Comparison of ENCODE assay signal across 14 cellular contexts in genomic region chr11:75383246-75383645, GRCh38. TPM values are rescaled to one million over a fixed set of nuclear protein-coding genes. Genes with fewer than 3 reads are reported as not detected.
DNase-seq lines count a peak whose midpoint lies in the region; ATAC-seq and TF ChIP-seq lines count a peak whose summit lies in the region.
"Had no signal": no experiment of that assay in that cellular context is flagged by ENCODE, and none has a peak within 500 bp of the region (broad histone marks: within the 10 kb centered on the region; RNA-seq: fewer than 3 reads in every experiment).

No MANE protein-coding gene starts in this region.

- H3K27ac ChIP-seq in body of pancreas, result no peak overlapping the region
- H3K27ac ChIP-seq: sigmoid colon, SK-N-MC had no signal

- H3K36me3 ChIP-seq in body of pancreas (replicated peaks in 1 of 2; ENCODE audit: insufficient read depth in 1 of 2, low read depth in 2 of 2), result no peaks in the 10 kb centered on the region
- H3K36me3 ChIP-seq: sigmoid colon had no signal

- H3K4me3 Mint-ChIP-seq in natural killer cell, result peak overlapping the region; percentile 64
- H3K4me3 Mint-ChIP-seq: HFFc6 had no signal

- intact Hi-C loops in natural killer cell (cut with micrococcal nuclease), result loop anchor here (5.0 kb wide), 1 partner anchor 41 kb away; no protein-coding TSS in a partner anchor
- intact Hi-C loops in body of pancreas (cut with DNase I), result loop anchor here (5.0 kb wide), 2 partner anchors 51 to 101 kb away; no protein-coding TSS in a partner anchor

- no peaks in the 10 kb centered on the region for H3K27me3 Mint-ChIP-seq in natural killer cell (ENCODE audit: low read depth in 2 of 2)

- ATAC-seq in natural killer cell, result peak; percentile 85 to 94 (median 91)
- ATAC-seq in body of pancreas, result no peak
- ATAC-seq in GM19397 (IDR thresholded peaks at IDR 0.05; ENCODE audit: unreplicated experiment), result no peak

- H3K27ac Mint-ChIP-seq in natural killer cell, result peak overlapping the region; percentile 92 to 95
- H3K27ac Mint-ChIP-seq: HFFc6 had no signal

- 67 to 92% methylated on average over 3 of the region's 3 CpGs for WGBS in body of pancreas, 2 donors

- H3K4me3 ChIP-seq in NB4 (ENCODE audit: low read depth, low read length), result no peak overlapping the region
- no peak overlapping the region for H3K4me3 ChIP-seq in body of pancreas
- H3K4me3 ChIP-seq: sigmoid colon, SK-N-MC had no signal

- H3K36me3 Mint-ChIP-seq in natural killer cell, result no peaks in the 10 kb centered on the region

- peaks cover 19 to 28% of the 10 kb centered on the region in 2 donors for H3K4me1 Mint-ChIP-seq in natural killer cell

- TF ChIP-seq POLR2A in NB4 (IDR thresholded peaks at IDR 0.05; ENCODE audit: extremely low read depth, insufficient read length), result no peak
- TF ChIP-seq POLR2A in body of pancreas (IDR thresholded peaks at IDR 0.05), result no peak

- TF ChIP-seq CTCF in NB4 (IDR thresholded peaks at IDR 0.05; ENCODE audit: low read depth, low read length) (no peak), natural killer cell (IDR thresholded peaks at IDR 0.05) (no peak), body of pancreas (IDR thresholded peaks at IDR 0.05) (no peak)

- H3K4me1 ChIP-seq in body of pancreas, result peaks cover 1% of the 10 kb centered on the region

- H3K9me3 Mint-ChIP-seq in natural killer cell, result no peaks in the 10 kb centered on the region
- H3K9me3 Mint-ChIP-seq: HFFc6 had no signal

- H3K9me3 ChIP-seq in body of pancreas, result no peaks in the 10 kb centered on the region
- H3K9me3 ChIP-seq: sigmoid colon had no signal

- DNase-seq in SHP77 (lab: John Stamatoyannopoulos, UW) (peak; percentile 27 to 51), SHP77 treated with DMSO at 0.1 percent for 48 hours (lab: John Stamatoyannopoulos, UW) (no peak), NB4 (ENCODE audit: low read depth) (peak; percentile 84), natural killer cell (peak; percentile 43), body of pancreas (no peak), ureter (ENCODE audit: low spot score) (no peak)
- DNase-seq in activated effector memory CD4-positive, alpha-beta T cell treated with Interleukin-2 at 50 U/mL for 16 hours, result peak; percentile 25
- DNase-seq: cortex of kidney, HFFc6, midbrain, NCI-H2107, sigmoid colon had no signal

- H3K27me3 ChIP-seq in body of pancreas, result no peaks in the 10 kb centered on the region
- H3K27me3 ChIP-seq: sigmoid colon had no signal

RNA-seq across cellular contexts. Expression of gene RPS3, which starts 16.1 kb away (rescaled TPM):
- total RNA-seq in natural killer cell (1,000 to 10,000 TPM; 2,027 to 2,376 (median 2,290) TPM), body of pancreas (1,000 to 10,000 TPM in 1 of 2 donors, 100 to 1,000 TPM in 1; 921 to 1,114 TPM), ureter (3,031 TPM)

RNA-seq across cellular contexts. Expression of gene ARRB1, which starts 31.8 kb away (rescaled TPM):
- total RNA-seq in natural killer cell (100 to 1,000 TPM; 128 to 200 (median 174) TPM), body of pancreas (10 to 100 TPM; 41.0 to 54.1 TPM), ureter (53.4 TPM)

RNA-seq across cellular contexts. Expression of gene KLHL35, which starts 49.8 kb away (rescaled TPM):
- total RNA-seq in natural killer cell, result under 1 TPM; 0.40 to 0.93 (median 0.54) TPM
- total RNA-seq in body of pancreas, result 1 to 10 TPM; 4.4 to 4.6 TPM
- 1.5 TPM for total RNA-seq in ureter
- total RNA-seq: HFFc6 had no signal

Comparison
In these comparisons a context has a peak if more than half of its experiments do, and no peak if none do; other contexts are left out.
1. DNase-seq: peak in SHP77 (2 of 2), NB4 (single experiment), activated effector memory CD4-positive, alpha-beta T cell treated with Interleukin-2 at 50 U/mL for 16 hours (single experiment) and natural killer cell (single experiment); none in SHP77 treated with DMSO at 0.1 percent for 48 hours (single experiment), body of pancreas (0 of 4) and ureter (single experiment).
2. ATAC-seq: peak in natural killer cell (3 of 3); none in body of pancreas (single experiment) and GM19397 (single experiment).